In the genomic region with DNA sequence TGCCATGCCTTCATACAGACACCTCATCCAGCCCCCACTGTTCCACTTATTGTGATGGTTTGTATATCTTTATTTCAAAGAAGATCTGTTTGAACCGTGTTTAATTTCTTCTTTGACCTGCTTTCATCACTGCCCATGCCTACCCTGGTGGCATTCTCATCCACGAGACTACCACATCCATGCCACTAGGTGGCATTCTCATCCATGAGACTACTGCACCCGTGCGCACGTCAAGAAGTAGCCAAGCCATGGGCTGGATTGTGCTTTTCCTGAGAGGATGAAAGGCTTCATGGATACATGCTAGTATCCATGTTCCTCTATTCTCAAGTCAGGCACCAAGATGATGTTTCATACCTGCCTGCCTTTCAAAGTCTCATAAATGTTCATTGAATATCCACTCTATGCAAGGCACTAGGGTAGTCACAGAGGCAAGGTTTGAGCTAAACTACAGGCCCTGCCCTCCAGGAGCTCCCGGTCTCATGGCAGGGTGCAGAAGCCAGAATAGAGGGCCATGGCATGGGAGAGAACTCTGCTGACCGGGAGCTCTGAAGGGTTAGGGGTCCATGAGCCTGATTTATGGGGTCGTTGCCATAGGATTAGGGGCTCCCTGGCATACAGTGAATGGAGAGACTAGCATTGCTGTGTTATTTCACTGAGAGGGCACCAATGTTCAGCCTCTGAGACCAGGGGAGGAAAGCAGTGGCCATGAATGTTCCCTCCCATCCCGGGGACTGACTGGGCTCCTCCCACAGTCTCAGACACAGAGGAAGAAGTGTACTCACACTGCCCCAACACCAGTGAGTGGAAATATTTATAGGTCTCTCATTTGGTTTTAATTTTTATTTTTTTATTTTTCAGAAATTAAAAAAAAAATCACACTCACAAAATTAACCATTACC, we compare ENCODE assay signal across 1 cellular context.
TF ChIP-seq lines count a peak whose summit lies in the region.

No MANE protein-coding gene starts in this region.

TF ChIP-seq in H1, 55 proteins besides CTCF, POLR2A, EP300 and RAD21:
- no peak for TF ChIP-seq ASH2L (IDR thresholded peaks at IDR 0.05; ENCODE audit: low read length)
- TF ChIP-seq, protein P1, sequence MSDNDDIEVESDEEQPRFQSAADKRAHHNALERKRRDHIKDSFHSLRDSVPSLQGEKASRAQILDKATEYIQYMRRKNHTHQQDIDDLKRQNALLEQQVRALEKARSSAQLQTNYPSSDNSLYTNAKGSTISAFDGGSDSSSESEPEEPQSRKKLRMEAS (IDR thresholded peaks at IDR 0.05), result 0 out of 2 replicates have a peak, but pooled peaks have one; percentile 17
TF ChIP-seq in H1: peak in this region for 1.
